In the genomic region with DNA sequence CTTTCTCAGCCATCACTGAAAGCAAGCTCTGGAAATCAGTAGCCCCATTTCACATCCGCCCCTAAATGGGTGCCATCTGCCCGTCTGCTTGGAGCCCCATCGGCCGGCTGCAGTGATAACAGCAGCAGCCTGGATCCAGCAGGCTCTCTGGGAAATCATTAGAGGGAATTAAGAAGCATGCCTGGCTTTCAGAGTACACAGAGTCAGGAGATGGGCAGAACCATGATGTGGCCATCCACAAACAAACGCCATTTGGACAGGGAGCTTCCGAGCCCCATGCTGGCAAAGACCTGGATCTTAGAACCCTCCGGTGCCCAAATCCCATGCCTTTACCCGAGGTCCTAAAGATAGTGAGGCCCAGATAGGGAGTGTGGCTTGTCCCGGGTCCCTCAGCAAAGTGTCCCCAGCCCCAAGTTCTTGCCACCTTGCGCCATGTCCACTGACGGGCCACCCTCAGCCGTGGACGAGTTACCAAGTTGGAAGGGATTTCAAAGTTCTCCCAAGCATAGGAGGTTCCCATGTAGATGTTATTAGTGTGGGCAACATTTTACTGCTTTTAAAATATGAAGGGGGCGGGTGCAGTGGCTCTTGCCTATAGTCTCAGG, we compare ENCODE assay signal across 8 cellular contexts. TPM values are rescaled to one million over a fixed set of nuclear protein-coding genes. Genes with fewer than 3 reads are reported as not detected.
A peak's percentile ranks its signal among the peaks of the same experiment; 100 is the strongest.
DNase-seq lines count a peak whose midpoint lies in the region; ATAC-seq, FAIRE-seq and TF ChIP-seq lines count a peak whose summit lies in the region.

No MANE protein-coding gene starts in this region.

- H2AK9ac ChIP-seq in IMR-90 (replicated peaks; ENCODE audit: low read depth, low read length, poor library complexity): peak overlapping the region; percentile 95

- DNase-seq in A673 (ENCODE audit: low spot score): no peak
- DNase-seq in IMR-90: no peak
- no peak for DNase-seq in bronchial epithelial cell (ENCODE audit: low read depth)
- no peak for DNase-seq in sciatic nerve (ENCODE audit: low spot score)
- DNase-seq in NCI-H748 (lab: John Stamatoyannopoulos, UW; ENCODE audit: unreplicated experiment): no peak
- no peak for DNase-seq in NCI-H2107 (lab: John Stamatoyannopoulos, UW)
- no peak for DNase-seq in NCI-H2107 treated with DMSO at 0.1 percent for 48 hours (lab: John Stamatoyannopoulos, UW; ENCODE audit: unreplicated experiment)

- H2AK5ac ChIP-seq in IMR-90 (ENCODE audit: low read depth, low read length): peak overlapping the region; percentile 74

- POLR2A ChIA-PET in A673 (lab: Charles Lee; ENCODE audit: low non-redundant PET): no interaction called here
- POLR2A ChIA-PET in IMR-90 (lab: Charles Lee; ENCODE audit: unreplicated experiment): interaction anchor here (0.9 kb wide), 1 partner anchor 20 kb away, joined by 3 read pairs; no protein-coding TSS in a partner anchor

- TF ChIP-seq RAD21 in IMR-90 (IDR thresholded peaks at IDR 0.05; ENCODE audit: low read length): no peak

- H3K14ac ChIP-seq in IMR-90 (replicated peaks; ENCODE audit: low read depth, low read length): peak overlapping the region; percentile 54

- H4K20me1 ChIP-seq in IMR-90 (ENCODE audit: insufficient read depth, low read length): peaks cover 32% of the 10 kb centered on the region

- peak overlapping the region; percentile 52; the same call in 1 of the 2 replicates for H3K56ac ChIP-seq in IMR-90 (ENCODE audit: extremely low read depth, insufficient read depth, low read length)

- H2BK120ac ChIP-seq in IMR-90 (ENCODE audit: low read depth, low read length): peak overlapping the region; percentile 82

- H3K4me3 ChIP-seq in A673 (ENCODE audit: low read depth, low read length, poor library complexity, severe bottlenecking): peak overlapping the region; percentile 59
- H3K4me3 ChIP-seq in IMR-90 (ENCODE audit: insufficient read depth, low read depth, low read length): peak overlapping the region; percentile 93
- peak overlapping the region; percentile 81 for H3K4me3 ChIP-seq in bronchial epithelial cell (ENCODE audit: low read depth, low read length)
- H3K4me3 ChIP-seq in mononuclear cell (ENCODE audit: low read length): peak overlapping the region; percentile 84

- peaks cover 16% of the 10 kb centered on the region for H3K9me1 ChIP-seq in IMR-90 (ENCODE audit: insufficient read depth, low read length)

- H3K27ac ChIP-seq in A673 (ENCODE audit: low read depth, low read length, poor library complexity, severe bottlenecking): no peak overlapping the region
- H3K27ac ChIP-seq in IMR-90 (ENCODE audit: insufficient read depth, low read length): peak overlapping the region; percentile 95

- CTCF ChIA-PET in A673 (lab: Charles Lee) (no interaction called here), IMR-90 (lab: Yijun Ruan, JAX) (interaction anchor here (1.0 to 1.1 kb wide), 2 partner anchors 10 to 56 kb away, joined by 3 read pairs; no protein-coding TSS in a partner anchor)

- no peaks in the 10 kb centered on the region for H3K36me3 ChIP-seq in A673 (ENCODE audit: insufficient read depth, low read length, poor library complexity, severe bottlenecking)
- no peaks in the 10 kb centered on the region; the same call in 1 of the 2 replicates for H3K36me3 ChIP-seq in IMR-90 (ENCODE audit: control insufficient read depth, insufficient read depth, low read length)
- peaks cover 2% of the 10 kb centered on the region for H3K36me3 ChIP-seq in bronchial epithelial cell (ENCODE audit: control insufficient read depth, insufficient read depth, low read length)

- in situ Hi-C loops in IMR-90 (cut with MboI; ENCODE audit: low sequenced_read_pairs): no loop called here

- peaks cover 18 to 44% of the 10 kb centered on the region in 2 experiments for H3K79me1 ChIP-seq in IMR-90 (ENCODE audit: low read depth in 1 of 2, low read length in 2 of 2)

- ATAC-seq in IMR-90 (ENCODE audit: low read depth) (no peak), sciatic nerve (no peak)

- H4K5ac ChIP-seq in IMR-90 (ENCODE audit: low read depth, low read length): peak overlapping the region; percentile 87

- peak overlapping the region; percentile 83; the same call in 2 of the 3 replicates for H2BK15ac ChIP-seq in IMR-90 (ENCODE audit: low read depth, low read length)

- H4K8ac ChIP-seq in IMR-90 (ENCODE audit: low read depth in 2 of 2, low read length in 2 of 2): peak overlapping the region; percentile 82 to 94

- H3K4me1 ChIP-seq in A673 (ENCODE audit: insufficient read depth, low read length, poor library complexity, severe bottlenecking) (peaks cover 10% of the 10 kb centered on the region), IMR-90 (ENCODE audit: control insufficient read depth, insufficient read depth, low read length) (peaks cover 16% of the 10 kb centered on the region), mononuclear cell (ENCODE audit: insufficient read depth, low read length) (peaks cover 56% of the 10 kb centered on the region)

- H3K18ac ChIP-seq in IMR-90 (ENCODE audit: low read depth, low read length): peak overlapping the region; percentile 95

- H2AFZ ChIP-seq in IMR-90 (replicated peaks; ENCODE audit: low read length, poor library complexity): peak overlapping the region; percentile 98

- H3K27me3 ChIP-seq in A673 (replicated peaks; ENCODE audit: insufficient read depth, low read depth, low read length, poor library complexity) (peaks cover 15% of the 10 kb centered on the region), IMR-90 (ENCODE audit: control insufficient read depth, insufficient read depth, low read length) (no peaks in the 10 kb centered on the region), bronchial epithelial cell (ENCODE audit: control insufficient read depth, insufficient read depth, low read length) (no peaks in the 10 kb centered on the region), mononuclear cell (ENCODE audit: insufficient read depth, low read length) (no peaks in the 10 kb centered on the region)

- peak overlapping the region; percentile 16; the same call in 1 of the 2 replicates for H2BK20ac ChIP-seq in IMR-90 (ENCODE audit: low read depth, low read length)

- dilution Hi-C loops in IMR-90 (cut with HindIII; ENCODE audit: low sequenced_read_pairs, unreplicated experiment): no loop called here

- peak overlapping the region; percentile 94 for H4K91ac ChIP-seq in IMR-90 (ENCODE audit: insufficient read depth, low read depth, low read length)

- no peak for FAIRE-seq in bronchial epithelial cell (lab: Jason Lieb, UNC)

- peak overlapping the region; percentile 55 for H3K23ac ChIP-seq in IMR-90 (ENCODE audit: low read depth, low read length)

- H3K9me3 ChIP-seq in A673 (ENCODE audit: low read depth, low read length, poor library complexity, severe bottlenecking): no peaks in the 10 kb centered on the region
- no peaks in the 10 kb centered on the region; the same call in 1 of the 2 replicates for H3K9me3 ChIP-seq in IMR-90 (ENCODE audit: control insufficient read depth, insufficient read depth, low read length)
- H3K9me3 ChIP-seq in mononuclear cell (ENCODE audit: low read depth, low read length): no peaks in the 10 kb centered on the region

- peak overlapping the region; percentile 76 for H3K4ac ChIP-seq in IMR-90 (ENCODE audit: low read depth, low read length)

- intact Hi-C loops in A673 (cut with micrococcal nuclease; ENCODE audit: unreplicated experiment) (no loop called here), IMR-90 (cut with micrococcal nuclease) (no loop called here), sciatic nerve (cut with DNase I) (no loop called here)

- BruUV-seq in A673 (replicated peaks; lab: Mats Ljungman, UMichigan) (no TSS peak), IMR-90 (replicated peaks; lab: Mats Ljungman, UMichigan) (no TSS peak)

- no peak for TF ChIP-seq POLR2A in IMR-90 (IDR thresholded peaks at IDR 0.05; ENCODE audit: low read depth, low read length)

- 84% methylated on average over 3 of the region's 14 CpGs; no CpG with 5 or more reads in 1 of the 2 experiments for WGBS in IMR-90 (ENCODE audit: extremely low coverage in 2 of 2, insufficient read length in 1 of 2), 2 experiments

- peak overlapping the region; percentile 94 for H2BK5ac ChIP-seq in IMR-90 (ENCODE audit: low read depth, low read length, poor library complexity, severe bottlenecking)

- TF ChIP-seq CTCF in A673 (conservative IDR thresholded peaks at IDR 0.05; ENCODE audit: low read depth, low read length): no peak
- no peak for TF ChIP-seq CTCF in IMR-90 (conservative IDR thresholded peaks at IDR 0.05; ENCODE audit: low read depth, low read length)
- TF ChIP-seq CTCF in bronchial epithelial cell (IDR thresholded peaks at IDR 0.05; ENCODE audit: insufficient read depth, low read length, severe bottlenecking): no peak

- peak overlapping the region; percentile 85 for H3K4me2 ChIP-seq in IMR-90 (ENCODE audit: low read depth, low read length)

- H3K9ac ChIP-seq in IMR-90 (ENCODE audit: low read depth, low read length): peak overlapping the region; percentile 83

TF ChIP-seq in IMR-90, 13 proteins besides CTCF, POLR2A, EP300 and RAD21:
- TF ChIP-seq SMC3 (IDR thresholded peaks at IDR 0.05; ENCODE audit: low read depth, low read length) (no peak), MAFK (IDR thresholded peaks at IDR 0.05; ENCODE audit: low read depth, low read length) (no peak), BHLHE40 (IDR thresholded peaks at IDR 0.05; ENCODE audit: low read depth, low read length) (no peak), FOS (IDR thresholded peaks at IDR 0.05; ENCODE audit: low read depth, low read length) (no peak), CEBPB (IDR thresholded peaks at IDR 0.05; ENCODE audit: low read depth, low read length) (no peak), MAZ (IDR thresholded peaks at IDR 0.05; ENCODE audit: borderline replicate concordance, low read depth, low read length) (no peak)

RNA-seq across cellular contexts. Expression of a gene that starts 1.0 kb away (rescaled TPM):
- total RNA-seq in A673 (2021) (6.9 and 12.2 TPM in 2 replicates), IMR-90 (2012; rRNA removed) (96.9 and 113 TPM in 2 replicates), bronchial epithelial cell (71.6 and 122 TPM in 2 replicates), mononuclear cell (169 TPM), sciatic nerve (200 TPM)
- 203 and 206 TPM in 2 replicates for polyA plus RNA-seq in IMR-90 (2012; rRNA removed)
- polyA plus RNA-seq in IMR-90 (2012; cell fraction: cytosol; rRNA removed): 126 and 616 TPM in 2 replicates
- 97.8 and 160 TPM in 2 replicates for polyA plus RNA-seq in IMR-90 (2012; cell fraction: nucleus; rRNA removed; ENCODE audit: low replicate concordance)
